Comparison of ENCODE assay signal across 14 cellular contexts in genomic region chr12:47319746-47320145, GRCh38.
A peak's percentile ranks its signal among the peaks of the same experiment; 100 is the strongest.
DNase-seq lines count a peak whose midpoint lies in the region; ATAC-seq, FAIRE-seq and TF ChIP-seq lines count a peak whose summit lies in the region.
"Had no signal": no experiment of that assay in that cellular context is flagged by ENCODE, and none has a peak within 500 bp of the region (broad histone marks: within the 10 kb centered on the region; RNA-seq: fewer than 3 reads in every experiment).

No MANE protein-coding gene starts in this region.

- no peaks in the 10 kb centered on the region for H3K27me3 Mint-ChIP-seq in CD8-positive, alpha-beta T cell (ENCODE audit: low read depth)
- H3K27me3 Mint-ChIP-seq in dendritic cell treated with granulocyte-macrophage colony-stimulating factor and Interleukin-4, amounts not matched to agents 40 ng/mL and 50 ng/mL, for 4 days, result no peaks in the 10 kb centered on the region

- no peaks in the 10 kb centered on the region for H3K36me3 ChIP-seq in CD8-positive, alpha-beta T cell (ENCODE audit: insufficient read depth, low read length)
- H3K36me3 ChIP-seq in DND-41 (ENCODE audit: insufficient read depth, low read length), result no peaks in the 10 kb centered on the region
- H3K36me3 ChIP-seq in neutrophil, result no peaks in the 10 kb centered on the region
- H3K36me3 ChIP-seq in kidney (ENCODE audit: control insufficient read depth in 1 of 2, insufficient read depth in 2 of 2, low read length in 2 of 2), result no peaks in the 10 kb centered on the region

- no peak for TF ChIP-seq CTCF in CD8-positive, alpha-beta T cell (IDR thresholded peaks at IDR 0.05)
- no peak for TF ChIP-seq CTCF in DND-41 (IDR thresholded peaks at IDR 0.05; ENCODE audit: borderline replicate concordance, extremely low read depth, low read length, poor library complexity, severe bottlenecking)
- TF ChIP-seq CTCF in neutrophil (IDR thresholded peaks at IDR 0.05), result no peak
- no peak for TF ChIP-seq CTCF in kidney (IDR thresholded peaks at IDR 0.05; ENCODE audit: borderline replicate concordance, extremely low read depth, insufficient read depth)

- H3K27ac ChIP-seq in CD8-positive, alpha-beta T cell (ENCODE audit: low read depth, low read length), result no peak overlapping the region
- H3K27ac ChIP-seq in DND-41 (ENCODE audit: low read length) (no peak overlapping the region), neutrophil (peak overlapping the region; percentile 35), kidney (ENCODE audit: low read depth in 2 of 2, low read length in 2 of 2) (no peak overlapping the region)

- H3K27me3 ChIP-seq in CD8-positive, alpha-beta T cell (ENCODE audit: insufficient read depth, low read length), result no peaks in the 10 kb centered on the region
- H3K27me3 ChIP-seq in DND-41 (ENCODE audit: insufficient read depth, low read length, poor library complexity), result no peaks in the 10 kb centered on the region
- no peaks in the 10 kb centered on the region for H3K27me3 ChIP-seq in neutrophil

- DNase-seq in CD8-positive, alpha-beta T cell, result no peak
- DNase-seq in DND-41, result no peak
- no peak for DNase-seq in left colon
- DNase-seq in kidney, result no peak
- no peak for DNase-seq in NCI-H446 (lab: John Stamatoyannopoulos, UW)
- DNase-seq: DMS 273 treated with DMSO at 0.1 percent for 48 hours, KG1, NCI-H1092 treated with DMSO at 0.1 percent for 48 hours, NCI-H1694 treated with DMSO at 0.1 percent for 48 hours had no signal

- H3K9ac ChIP-seq in DND-41 (ENCODE audit: low read depth, low read length) (no peak overlapping the region), kidney (ENCODE audit: low read length in 2 of 2) (no peak overlapping the region)

- H3K4me2 ChIP-seq in DND-41 (ENCODE audit: insufficient read depth, low read length), result no peak overlapping the region

- H3K36me3 Mint-ChIP-seq in CD8-positive, alpha-beta T cell, result no peaks in the 10 kb centered on the region
- no peaks in the 10 kb centered on the region for H3K36me3 Mint-ChIP-seq in dendritic cell treated with granulocyte-macrophage colony-stimulating factor and Interleukin-4, amounts not matched to agents 40 ng/mL and 50 ng/mL, for 4 days (ENCODE audit: low read depth)

- H3K9me3 Mint-ChIP-seq in CD8-positive, alpha-beta T cell, result no peaks in the 10 kb centered on the region
- no peaks in the 10 kb centered on the region for H3K9me3 Mint-ChIP-seq in dendritic cell treated with granulocyte-macrophage colony-stimulating factor and Interleukin-4, amounts not matched to agents 40 ng/mL and 50 ng/mL, for 4 days

- H4K20me1 ChIP-seq in DND-41 (ENCODE audit: insufficient read depth, low read length), result no peaks in the 10 kb centered on the region

- no peaks in the 10 kb centered on the region for H3K79me2 ChIP-seq in DND-41 (ENCODE audit: insufficient read depth, low read length)

- H3K4me3 Mint-ChIP-seq in CD8-positive, alpha-beta T cell, result no peak overlapping the region
- H3K4me3 Mint-ChIP-seq in dendritic cell treated with granulocyte-macrophage colony-stimulating factor and Interleukin-4, amounts not matched to agents 40 ng/mL and 50 ng/mL, for 4 days, result no peak overlapping the region

- no peak for ATAC-seq in CD8-positive, alpha-beta T cell
- ATAC-seq in DND-41 (ENCODE audit: insufficient read depth, low read depth) (0 out of 3 replicates have a peak, but pooled peaks have one; percentile 44), left colon (no peak)
- ATAC-seq: Panc1, Right ventricle myocardium inferior had no signal

- H2AFZ ChIP-seq in DND-41 (ENCODE audit: low read depth, low read length), result no peak overlapping the region

- FAIRE-seq in kidney (lab: Jason Lieb, UNC), result no peak
- FAIRE-seq: H54 had no signal

- H3K9me3 ChIP-seq in CD8-positive, alpha-beta T cell (ENCODE audit: low read length), result no peaks in the 10 kb centered on the region
- H3K9me3 ChIP-seq in DND-41 (ENCODE audit: insufficient read depth, low read length, severe bottlenecking), result no peaks in the 10 kb centered on the region
- no peaks in the 10 kb centered on the region for H3K9me3 ChIP-seq in neutrophil
- H3K9me3 ChIP-seq in kidney (ENCODE audit: control insufficient read depth in 1 of 2, low read length in 2 of 2), result no peaks in the 10 kb centered on the region

- CTCF ChIA-PET in CD8-positive, alpha-beta T cell (lab: Charles Lee), result interaction anchor here (0.7 to 1.5 kb wide), 3 partner anchors 49 to 287 kb away, joined by 3 read pairs; no protein-coding TSS in a partner anchor

- POLR2A ChIA-PET in CD8-positive, alpha-beta T cell (lab: Charles Lee), result interaction anchor here (0.6 to 0.9 kb wide), 4 partner anchors 20 to 138 kb away, joined by 3 to 7 read pairs (median 4); no protein-coding TSS in a partner anchor

- H3K4me1 ChIP-seq in CD8-positive, alpha-beta T cell (ENCODE audit: insufficient read depth, low read length), result peaks cover 21% of the 10 kb centered on the region
- peaks cover 4% of the 10 kb centered on the region; the same call in 1 of the 2 replicates for H3K4me1 ChIP-seq in DND-41 (ENCODE audit: insufficient read depth, low read length)
- peaks cover 10 to 18% of the 10 kb centered on the region in 2 experiments for H3K4me1 ChIP-seq in neutrophil (ENCODE audit: control insufficient read depth in 1 of 2, insufficient read depth in 1 of 2, low read depth in 1 of 2, low read length in 1 of 2)
- H3K4me1 ChIP-seq in kidney (ENCODE audit: control insufficient read depth in 1 of 2, insufficient read depth in 1 of 2, low read depth in 1 of 2, low read length in 2 of 2), result no peaks in the 10 kb centered on the region

- intact Hi-C loops in CD8-positive, alpha-beta T cell (cut with DNase I, micrococcal nuclease), result no loop called here
- intact Hi-C loops in dendritic cell treated with granulocyte-macrophage colony-stimulating factor and Interleukin-4, amounts not matched to agents 40 ng/mL and 50 ng/mL, for 4 days (cut with micrococcal nuclease), result loop anchor here (2.0 kb wide), 1 partner anchor 35 kb away; no protein-coding TSS in a partner anchor
- intact Hi-C loops in left colon (cut with DNase I, micrococcal nuclease) (no loop called here), kidney (cut with DNase I) (no loop called here)

- H3K27ac Mint-ChIP-seq in CD8-positive, alpha-beta T cell, result peak overlapping the region; percentile 81
- peak overlapping the region; percentile 17 for H3K27ac Mint-ChIP-seq in dendritic cell treated with granulocyte-macrophage colony-stimulating factor and Interleukin-4, amounts not matched to agents 40 ng/mL and 50 ng/mL, for 4 days

- H3K4me3 ChIP-seq in CD8-positive, alpha-beta T cell (ENCODE audit: low read depth, low read length), result no peak overlapping the region
- H3K4me3 ChIP-seq in DND-41 (ENCODE audit: low read depth in 1 of 2, low read length in 2 of 2) (no peak overlapping the region), neutrophil (ENCODE audit: low read depth in 1 of 2, low read length in 1 of 2) (no peak overlapping the region), kidney (ENCODE audit: low read length in 2 of 2) (no peak overlapping the region)

- peaks cover 36% of the 10 kb centered on the region for H3K4me1 Mint-ChIP-seq in CD8-positive, alpha-beta T cell (ENCODE audit: low read depth)
- H3K4me1 Mint-ChIP-seq in dendritic cell treated with granulocyte-macrophage colony-stimulating factor and Interleukin-4, amounts not matched to agents 40 ng/mL and 50 ng/mL, for 4 days (ENCODE audit: low read depth), result peaks cover 42% of the 10 kb centered on the region
